16 cellular contexts compared by ENCODE assay signal in genomic region chr9:128096614-128097013, GRCh38. TPM values are rescaled to one million over a fixed set of nuclear protein-coding genes. Genes with fewer than 3 reads are reported as not detected.
A peak's percentile ranks its signal among the peaks of the same experiment; 100 is the strongest.
DNase-seq lines count a peak whose midpoint lies in the region; ATAC-seq and TF ChIP-seq lines count a peak whose summit lies in the region.
"Had no signal": no experiment of that assay in that cellular context is flagged by ENCODE, and none has a peak within 500 bp of the region (broad histone marks: within the 10 kb centered on the region; RNA-seq: fewer than 3 reads in every experiment).

No MANE protein-coding gene starts in this region.

- intact Hi-C loops in activated CD4-positive, alpha-beta T cell treated with anti-CD3 and anti-CD28 coated beads for 36 hours (cut with DNase I, micrococcal nuclease) = no loop called here
- intact Hi-C loops in activated T-helper 1 cell treated with anti-CD3 and anti-CD28 coated beads, Interleukin-12 subunit alpha, Interleukin-12 subunit beta, Interleukin-2, Interleukin-4 antibody, amounts not matched to agents 30 ng/mL and 10 ng/mL and 1 ng/mL, durations not matched to agents 14 hours and 24 hours and 36 hours (cut with micrococcal nuclease) = no loop called here

- H3K27ac Mint-ChIP-seq in activated CD4-positive, alpha-beta T cell treated with anti-CD3 and anti-CD28 coated beads for 36 hours = peak overlapping the region; percentile 35
- H3K27ac Mint-ChIP-seq in activated T-helper 1 cell treated with anti-CD3 and anti-CD28 coated beads, Interleukin-12 subunit alpha, Interleukin-12 subunit beta, Interleukin-2, Interleukin-4 antibody, amounts not matched to agents 30 ng/mL and 10 ng/mL and 1 ng/mL, durations not matched to agents 14 hours and 24 hours and 36 hours = peak overlapping the region; percentile 16

- no peak for TF ChIP-seq CTCF in thoracic aorta (IDR thresholded peaks at IDR 0.05)

- H3K36me3 Mint-ChIP-seq in activated CD4-positive, alpha-beta T cell treated with anti-CD3 and anti-CD28 coated beads for 36 hours (ENCODE audit: low read depth) = peaks cover 14% of the 10 kb centered on the region
- peaks cover 11% of the 10 kb centered on the region for H3K36me3 Mint-ChIP-seq in activated T-helper 1 cell treated with anti-CD3 and anti-CD28 coated beads, Interleukin-12 subunit alpha, Interleukin-12 subunit beta, Interleukin-2, Interleukin-4 antibody, amounts not matched to agents 30 ng/mL and 10 ng/mL and 1 ng/mL, durations not matched to agents 14 hours and 24 hours and 36 hours (ENCODE audit: low read depth)

- CTCF ChIA-PET in activated CD4-positive, alpha-beta T cell treated with anti-CD3 and anti-CD28 coated beads for 36 hours (lab: Charles Lee) = interaction anchor here (0.9 to 1.0 kb wide), 2 partner anchors 17 to 21 kb away, joined by 3 read pairs; no protein-coding TSS in a partner anchor

- POLR2A ChIA-PET in activated CD4-positive, alpha-beta T cell treated with anti-CD3 and anti-CD28 coated beads for 36 hours (lab: Charles Lee) = interaction anchor here (0.6 kb wide), 1 partner anchor 27 kb away, joined by 4 read pairs; no protein-coding TSS in a partner anchor

- H3K9me3 Mint-ChIP-seq in activated CD4-positive, alpha-beta T cell treated with anti-CD3 and anti-CD28 coated beads for 36 hours (ENCODE audit: low read depth) = no peaks in the 10 kb centered on the region
- H3K9me3 Mint-ChIP-seq in activated T-helper 1 cell treated with anti-CD3 and anti-CD28 coated beads, Interleukin-12 subunit alpha, Interleukin-12 subunit beta, Interleukin-2, Interleukin-4 antibody, amounts not matched to agents 30 ng/mL and 10 ng/mL and 1 ng/mL, durations not matched to agents 14 hours and 24 hours and 36 hours = no peaks in the 10 kb centered on the region
- H3K9me3 Mint-ChIP-seq: immature natural killer cell had no signal

- no peaks in the 10 kb centered on the region for H3K27me3 Mint-ChIP-seq in activated CD4-positive, alpha-beta T cell treated with anti-CD3 and anti-CD28 coated beads for 36 hours
- no peaks in the 10 kb centered on the region for H3K27me3 Mint-ChIP-seq in activated T-helper 1 cell treated with anti-CD3 and anti-CD28 coated beads, Interleukin-12 subunit alpha, Interleukin-12 subunit beta, Interleukin-2, Interleukin-4 antibody, amounts not matched to agents 30 ng/mL and 10 ng/mL and 1 ng/mL, durations not matched to agents 14 hours and 24 hours and 36 hours (ENCODE audit: insufficient read depth)

- no peak for DNase-seq in activated CD4-positive, alpha-beta T cell treated with anti-CD3 and anti-CD28 coated beads for 36 hours
- DNase-seq in activated CD4-positive, alpha-beta T cell treated with anti-CD3 and anti-CD28 coated beads, Interleukin-2, amount 50 U/mL, for 48 hours = no peak
- no peak for DNase-seq in activated T-helper 1 cell treated with anti-CD3 and anti-CD28 coated beads, Interleukin-12 subunit alpha, Interleukin-12 subunit beta, Interleukin-2, Interleukin-4 antibody, amounts not matched to agents 30 ng/mL and 10 ng/mL and 1 ng/mL, durations not matched to agents 14 hours and 24 hours and 36 hours (ENCODE audit: low spot score)
- DNase-seq in thoracic aorta (ENCODE audit: low spot score) (no peak), HuH-7.5 (ENCODE audit: low spot score) (no peak), HuH-7 (ENCODE audit: low spot score) (no peak)
- DNase-seq: DMS79 treated with DMSO at 0.1 percent for 48 hours; immature natural killer cell; NCI-H2029 treated with DMSO at 0.1 percent for 48 hours; stimulated activated CD4-positive, alpha-beta T cell treated with anti-CD3 and anti-CD28 coated beads, Interleukin-15, amount 100 ng/mL, for 24 hours; stimulated activated CD8-positive, alpha-beta memory T cell treated with anti-CD3 and anti-CD28 coated beads, Interleukin-4, amount 100 ng/mL, for 48 hours had no signal

- no peaks in the 10 kb centered on the region for H3K27me3 ChIP-seq in layer of hippocampus (ENCODE audit: control insufficient read depth, insufficient read depth, low read length)
- no peaks in the 10 kb centered on the region for H3K27me3 ChIP-seq in thoracic aorta (replicated peaks; ENCODE audit: insufficient read depth)

- no peaks in the 10 kb centered on the region for H3K36me3 ChIP-seq in thoracic aorta

- H3K4me3 ChIP-seq in thoracic aorta = no peak overlapping the region
- H3K4me3 ChIP-seq: A549 had no signal

- H3K4me1 ChIP-seq in thoracic aorta (ENCODE audit: control insufficient read depth in 1 of 2, low read depth in 2 of 2) = peaks cover 42 to 83% of the 10 kb centered on the region in 2 donors

- H3K4me1 Mint-ChIP-seq in activated CD4-positive, alpha-beta T cell treated with anti-CD3 and anti-CD28 coated beads for 36 hours = peaks cover 77% of the 10 kb centered on the region
- H3K4me1 Mint-ChIP-seq in activated T-helper 1 cell treated with anti-CD3 and anti-CD28 coated beads, Interleukin-12 subunit alpha, Interleukin-12 subunit beta, Interleukin-2, Interleukin-4 antibody, amounts not matched to agents 30 ng/mL and 10 ng/mL and 1 ng/mL, durations not matched to agents 14 hours and 24 hours and 36 hours (ENCODE audit: low read depth) = peaks cover 55% of the 10 kb centered on the region

- H3K4me3 Mint-ChIP-seq in activated CD4-positive, alpha-beta T cell treated with anti-CD3 and anti-CD28 coated beads for 36 hours = no peak overlapping the region
- H3K4me3 Mint-ChIP-seq in activated T-helper 1 cell treated with anti-CD3 and anti-CD28 coated beads, Interleukin-12 subunit alpha, Interleukin-12 subunit beta, Interleukin-2, Interleukin-4 antibody, amounts not matched to agents 30 ng/mL and 10 ng/mL and 1 ng/mL, durations not matched to agents 14 hours and 24 hours and 36 hours = no peak overlapping the region
- H3K4me3 Mint-ChIP-seq: immature natural killer cell had no signal

- ATAC-seq in activated CD4-positive, alpha-beta T cell treated with anti-CD3 and anti-CD28 coated beads for 36 hours = no peak
- ATAC-seq in thoracic aorta (ENCODE audit: insufficient number of reproducible peaks, low FRiP score, low read depth) (no peak), GM21528 (IDR thresholded peaks at IDR 0.05; ENCODE audit: low FRiP score, unreplicated experiment) (no peak)
- ATAC-seq: A549 had no signal

- H3K27ac ChIP-seq in layer of hippocampus (ENCODE audit: low read depth, low read length) (peak overlapping the region; percentile 8), thoracic aorta (peak overlapping the region; percentile 16 to 89)
- H3K27ac ChIP-seq: KMS-11 had no signal

- no peaks in the 10 kb centered on the region for H3K9me3 ChIP-seq in thoracic aorta
- H3K9me3 ChIP-seq: A549 had no signal

RNA-seq across cellular contexts. Expression of gene SLC25A25, which starts 28.6 kb away (rescaled TPM):
- 10 to 100 TPM in 1 of 2 experiments, 1 to 10 TPM in 1; 6.9 to 10.8 TPM for total RNA-seq in activated CD4-positive, alpha-beta T cell treated with anti-CD3 and anti-CD28 coated beads for 36 hours
- 13.4 and 13.5 TPM in 2 replicates for total RNA-seq in activated T-helper 1 cell treated with anti-CD3 and anti-CD28 coated beads, Interleukin-12 subunit alpha, Interleukin-12 subunit beta, Interleukin-2, Interleukin-4 antibody, amounts not matched to agents 30 ng/mL and 10 ng/mL and 1 ng/mL, durations not matched to agents 14 hours and 24 hours and 36 hours
- 10 to 100 TPM; 30.1 to 33.9 TPM for total RNA-seq in thoracic aorta

RNA-seq across cellular contexts. Expression of gene NAIF1, which starts 29.5 kb away (rescaled TPM):
- 10 to 100 TPM; 11.3 to 13.7 TPM for total RNA-seq in activated CD4-positive, alpha-beta T cell treated with anti-CD3 and anti-CD28 coated beads for 36 hours
- total RNA-seq in activated T-helper 1 cell treated with anti-CD3 and anti-CD28 coated beads, Interleukin-12 subunit alpha, Interleukin-12 subunit beta, Interleukin-2, Interleukin-4 antibody, amounts not matched to agents 30 ng/mL and 10 ng/mL and 1 ng/mL, durations not matched to agents 14 hours and 24 hours and 36 hours = 11.5 and 12.2 TPM in 2 replicates
- total RNA-seq in thoracic aorta = 10 to 100 TPM; 11.8 to 21.0 TPM

RNA-seq across cellular contexts. Expression of gene PTGES2, which starts 30.9 kb away (rescaled TPM):
- 10 to 100 TPM; 47.7 to 48.5 TPM for total RNA-seq in activated CD4-positive, alpha-beta T cell treated with anti-CD3 and anti-CD28 coated beads for 36 hours
- 87.7 and 89.2 TPM in 2 replicates for total RNA-seq in activated T-helper 1 cell treated with anti-CD3 and anti-CD28 coated beads, Interleukin-12 subunit alpha, Interleukin-12 subunit beta, Interleukin-2, Interleukin-4 antibody, amounts not matched to agents 30 ng/mL and 10 ng/mL and 1 ng/mL, durations not matched to agents 14 hours and 24 hours and 36 hours
- 10 to 100 TPM; 57.9 to 66.0 TPM for total RNA-seq in thoracic aorta

RNA-seq across cellular contexts. Expression of gene LCN2, which starts 52.6 kb away (rescaled TPM):
- not detected for total RNA-seq in activated CD4-positive, alpha-beta T cell treated with anti-CD3 and anti-CD28 coated beads for 36 hours
- total RNA-seq in activated T-helper 1 cell treated with anti-CD3 and anti-CD28 coated beads, Interleukin-12 subunit alpha, Interleukin-12 subunit beta, Interleukin-2, Interleukin-4 antibody, amounts not matched to agents 30 ng/mL and 10 ng/mL and 1 ng/mL, durations not matched to agents 14 hours and 24 hours and 36 hours = not detected in 2 replicates
- not detected for total RNA-seq in thoracic aorta
- total RNA-seq: T-helper 1 cell treated with Interleukin-12 subunit alpha and Interleukin-12 subunit beta and Interleukin-4 antibody, amounts not matched to agents 30 ng/mL and 1 ng/mL, for 36 hours had no signal
